ENCODE assay signal across 19 cellular contexts in the genomic region with DNA sequence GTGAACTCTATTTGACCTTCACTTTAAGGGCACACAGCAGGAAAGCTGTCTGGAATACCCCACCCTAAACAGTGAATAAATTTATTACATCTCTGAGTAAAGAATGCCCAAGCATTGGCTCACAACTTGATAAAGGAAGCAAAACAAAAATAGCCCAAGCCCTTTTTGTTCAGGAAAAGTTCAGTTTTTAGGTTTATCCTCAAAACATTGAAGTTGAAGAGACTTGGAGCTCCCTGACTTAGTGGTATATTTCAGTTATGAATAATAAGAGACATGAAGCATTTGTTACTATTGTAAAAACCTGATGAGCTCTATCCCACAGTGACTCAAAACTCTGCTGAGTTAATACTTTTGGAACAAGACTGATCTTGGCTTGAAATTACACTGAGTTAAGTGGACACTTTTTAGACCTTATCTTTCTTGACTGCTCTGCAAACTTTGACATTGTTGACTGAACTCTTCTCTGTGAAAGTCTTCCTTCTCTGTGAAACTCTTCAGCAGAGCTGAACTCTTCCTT.
DNase-seq lines count a peak whose midpoint lies in the region; ATAC-seq, FAIRE-seq and TF ChIP-seq lines count a peak whose summit lies in the region.
"Had no signal": no experiment of that assay in that cellular context is flagged by ENCODE, and none has a peak within 500 bp of the region (broad histone marks: within the 10 kb centered on the region; RNA-seq: fewer than 3 reads in every experiment).

No MANE protein-coding gene starts in this region.

- H3K4me2 ChIP-seq in mammary epithelial cell (ENCODE audit: insufficient read depth, low read depth, low read length) (no peak overlapping the region), keratinocyte (ENCODE audit: control insufficient read depth, extremely low read depth, insufficient read depth, low read depth, low read length) (no peak overlapping the region)

- peak; percentile 49 for FAIRE-seq in keratinocyte (lab: Jason Lieb, UNC)
- FAIRE-seq in urothelium cell line (lab: Jason Lieb, UNC), result no peak

- BruUV-seq in mammary epithelial cell (replicated peaks; lab: Mats Ljungman, UMichigan) (no TSS peak), MCF 10A (replicated peaks; lab: Mats Ljungman, UMichigan) (no TSS peak)

- H3K27me3 Mint-ChIP-seq in MCF 10A (ENCODE audit: insufficient read depth, unreplicated experiment) (no peaks in the 10 kb centered on the region), T-helper 17 cell (no peaks in the 10 kb centered on the region)
- H3K27me3 Mint-ChIP-seq in stimulated activated memory B cell treated with anti-CD40 and anti-IgM and Interleukin-4, amounts not matched to agents 10 μg/mL and 1 μg/mL and 100 μg/mL, for 72 hours, result no peaks in the 10 kb centered on the region
- H3K27me3 Mint-ChIP-seq: CD4-positive, alpha-beta memory T cell had no signal

- peak; percentile 39 for DNase-seq in mammary epithelial cell
- no peak for DNase-seq in MCF 10A (ENCODE audit: unreplicated experiment)
- DNase-seq in cardiac fibroblast (ENCODE audit: low read depth in 2 of 2), result peak; percentile 38 to 43
- no peak for DNase-seq in keratinocyte (ENCODE audit: low read depth, low spot score)
- DNase-seq in urothelium cell line (ENCODE audit: low spot score), result no peak
- no peak for DNase-seq in T-helper 17 cell
- no peak for DNase-seq in SIG-M5 treated with dmso at 0.1 percent for 504 hours (lab: John Stamatoyannopoulos, UW; ENCODE audit: unreplicated experiment)
- DNase-seq: Calu3; CD4-positive, alpha-beta memory T cell; NCI-H1436; NCI-H2029; NCI-H2171; NCI-H446; NCI-H748 treated with DMSO at 0.1 percent for 48 hours had no signal

- in situ Hi-C loops in mammary epithelial cell (cut with MboI; ENCODE audit: low sequenced_read_pairs in 2 of 2), result no loop called here

- POLR2A ChIA-PET in MCF 10A (lab: Yijun Ruan, JAX), result no interaction called here

- H3K27ac Mint-ChIP-seq in MCF 10A (ENCODE audit: low read depth, unreplicated experiment) (no peak overlapping the region), T-helper 17 cell (no peak overlapping the region)
- no peak overlapping the region for H3K27ac Mint-ChIP-seq in stimulated activated memory B cell treated with anti-CD40 and anti-IgM and Interleukin-4, amounts not matched to agents 10 μg/mL and 1 μg/mL and 100 μg/mL, for 72 hours
- H3K27ac Mint-ChIP-seq: CD4-positive, alpha-beta memory T cell had no signal

- peaks cover 37% of the 10 kb centered on the region for H3K4me1 Mint-ChIP-seq in MCF 10A (ENCODE audit: insufficient read depth, unreplicated experiment)
- no peaks in the 10 kb centered on the region for H3K4me1 Mint-ChIP-seq in T-helper 17 cell
- no peaks in the 10 kb centered on the region for H3K4me1 Mint-ChIP-seq in stimulated activated memory B cell treated with anti-CD40 and anti-IgM and Interleukin-4, amounts not matched to agents 10 μg/mL and 1 μg/mL and 100 μg/mL, for 72 hours
- H3K4me1 Mint-ChIP-seq: CD4-positive, alpha-beta memory T cell had no signal

- CTCF ChIA-PET in mammary epithelial cell (lab: Charles Lee; ENCODE audit: low non-redundant PET), result no interaction called here
- CTCF ChIA-PET in MCF 10A (lab: Yijun Ruan, JAX), result no interaction called here

- H3K36me3 Mint-ChIP-seq in MCF 10A (ENCODE audit: insufficient read depth, unreplicated experiment), result no peaks in the 10 kb centered on the region
- no peaks in the 10 kb centered on the region for H3K36me3 Mint-ChIP-seq in T-helper 17 cell (ENCODE audit: low read depth)
- no peaks in the 10 kb centered on the region for H3K36me3 Mint-ChIP-seq in stimulated activated memory B cell treated with anti-CD40 and anti-IgM and Interleukin-4, amounts not matched to agents 10 μg/mL and 1 μg/mL and 100 μg/mL, for 72 hours
- H3K36me3 Mint-ChIP-seq: CD4-positive, alpha-beta memory T cell had no signal

- H3K9me1 ChIP-seq in keratinocyte (ENCODE audit: control insufficient read depth, extremely low read depth, insufficient read depth, low read length), result no peaks in the 10 kb centered on the region

- ATAC-seq in T-helper 17 cell, result no peak
- ATAC-seq in stimulated activated memory B cell treated with anti-CD40 and anti-IgM and Interleukin-4, amounts not matched to agents 10 μg/mL and 1 μg/mL and 100 μg/mL, for 72 hours, result no peak
- ATAC-seq: HCT116 had no signal

- H3K9ac ChIP-seq in mammary epithelial cell (ENCODE audit: insufficient read depth, low read length), result no peak overlapping the region
- no peak overlapping the region for H3K9ac ChIP-seq in keratinocyte (ENCODE audit: control insufficient read depth, extremely low read depth, insufficient read depth, low read length)

- H3K9me3 Mint-ChIP-seq in MCF 10A (ENCODE audit: unreplicated experiment), result peaks cover 8% of the 10 kb centered on the region
- no peaks in the 10 kb centered on the region for H3K9me3 Mint-ChIP-seq in stimulated activated memory B cell treated with anti-CD40 and anti-IgM and Interleukin-4, amounts not matched to agents 10 μg/mL and 1 μg/mL and 100 μg/mL, for 72 hours

- H3K27me3 ChIP-seq in mammary epithelial cell (ENCODE audit: insufficient read depth, low read length) (no peaks in the 10 kb centered on the region), keratinocyte (ENCODE audit: control insufficient read depth, extremely low read depth, insufficient read depth, low read length) (no peaks in the 10 kb centered on the region)
- H3K27me3 ChIP-seq: SJSA1 had no signal

- dilution Hi-C loops in mammary epithelial cell (cut with HindIII; ENCODE audit: low sequenced_read_pairs) (no loop called here), keratinocyte (cut with MboI; ENCODE audit: extremely low pct_ligation_motif_present, low sequenced_read_pairs) (no loop called here)

- no peaks in the 10 kb centered on the region for H3K79me2 ChIP-seq in mammary epithelial cell (ENCODE audit: insufficient read depth, low read length)
- no peaks in the 10 kb centered on the region for H3K79me2 ChIP-seq in keratinocyte (ENCODE audit: control insufficient read depth, insufficient read depth, low read length)

- H3K4me1 ChIP-seq in mammary epithelial cell (ENCODE audit: insufficient read depth, low read length) (peaks cover 27% of the 10 kb centered on the region), keratinocyte (ENCODE audit: control insufficient read depth, extremely low read depth, insufficient read depth, low read length) (peaks cover 23% of the 10 kb centered on the region)

- H3K36me3 ChIP-seq in mammary epithelial cell (ENCODE audit: insufficient read depth, low read length) (no peaks in the 10 kb centered on the region), keratinocyte (ENCODE audit: control insufficient read depth in 2 of 2, extremely low read depth in 1 of 2, insufficient read depth in 2 of 2, low read length in 2 of 2) (no peaks in the 10 kb centered on the region)
- H3K36me3 ChIP-seq: SJSA1 had no signal

- H3K27ac ChIP-seq in mammary epithelial cell (ENCODE audit: insufficient read depth, low read depth, low read length) (no peak overlapping the region), keratinocyte (ENCODE audit: control insufficient read depth, insufficient read depth, low read length) (no peak overlapping the region)
- H3K27ac ChIP-seq: 22Rv1, RWPE1, SJSA1 had no signal

- intact Hi-C loops in mammary epithelial cell (cut with micrococcal nuclease) (no loop called here), MCF 10A (cut with micrococcal nuclease) (no loop called here)

- H3K4me3 ChIP-seq in mammary epithelial cell (replicated peaks in 1 of 3; ENCODE audit: insufficient read depth in 1 of 3, low read depth in 2 of 3, low read length in 3 of 3) (no peak overlapping the region), cardiac fibroblast (replicated peaks in 1 of 2; ENCODE audit: low read depth in 2 of 2, low read length in 2 of 2) (no peak overlapping the region), keratinocyte (ENCODE audit: control insufficient read depth in 2 of 3, extremely low read depth in 1 of 3, insufficient read depth in 2 of 3, low read depth in 1 of 3, low read length in 3 of 3) (no peak overlapping the region)
- H3K4me3 ChIP-seq: SJSA1 had no signal

- no peak overlapping the region for H2AFZ ChIP-seq in mammary epithelial cell (ENCODE audit: low read depth, low read length)
- H2AFZ ChIP-seq in keratinocyte (ENCODE audit: control insufficient read depth, low read length), result no peak overlapping the region

- H3K9me3 ChIP-seq in mammary epithelial cell (replicated peaks; ENCODE audit: insufficient read depth, low read length) (no peaks in the 10 kb centered on the region), keratinocyte (ENCODE audit: control insufficient read depth, low read depth, low read length) (no peaks in the 10 kb centered on the region), T-helper 17 cell (ENCODE audit: control insufficient read depth, low read length, poor library complexity, severe bottlenecking) (no peaks in the 10 kb centered on the region)
- H3K9me3 ChIP-seq: SJSA1 had no signal

- TF ChIP-seq CTCF in mammary epithelial cell (conservative IDR thresholded peaks at IDR 0.05 in 1 of 2, IDR thresholded peaks at IDR 0.05 in 1 of 2; ENCODE audit: extremely low read depth in 1 of 2, insufficient read depth in 1 of 2, low read depth in 1 of 2, low read length in 2 of 2) (no peak), MCF 10A (IDR thresholded peaks at IDR 0.05; ENCODE audit: unreplicated experiment) (no peak), cardiac fibroblast (IDR thresholded peaks at IDR 0.05; ENCODE audit: low read depth, low read length) (no peak), keratinocyte (optimal IDR thresholded peaks at IDR 0.05 in 1 of 3, IDR thresholded peaks at IDR 0.05 in 1 of 3, conservative IDR thresholded peaks at IDR 0.05 in 1 of 3; ENCODE audit: extremely low read depth in 1 of 3, insufficient read depth in 2 of 3, low read length in 3 of 3) (no peak)

- no peaks in the 10 kb centered on the region for H4K20me1 ChIP-seq in mammary epithelial cell (ENCODE audit: insufficient read depth, low read length)
- H4K20me1 ChIP-seq in keratinocyte (ENCODE audit: control insufficient read depth, extremely low read depth, insufficient read depth, low read length), result no peaks in the 10 kb centered on the region

- no peak overlapping the region for H3K4me3 Mint-ChIP-seq in MCF 10A (ENCODE audit: unreplicated experiment)
- H3K4me3 Mint-ChIP-seq in T-helper 17 cell, result no peak overlapping the region
- no peak overlapping the region for H3K4me3 Mint-ChIP-seq in stimulated activated memory B cell treated with anti-CD40 and anti-IgM and Interleukin-4, amounts not matched to agents 10 μg/mL and 1 μg/mL and 100 μg/mL, for 72 hours
- H3K4me3 Mint-ChIP-seq: CD4-positive, alpha-beta memory T cell had no signal

Comparison
In these comparisons a context has a peak if more than half of its experiments do, and no peak if none do; other contexts are left out.
1. DNase-seq: peak in mammary epithelial cell (single experiment) and cardiac fibroblast (2 of 2); none in MCF 10A (single experiment), keratinocyte (single experiment), urothelium cell line (single experiment), T-helper 17 cell (0 of 3) and SIG-M5 treated with dmso at 0.1 percent for 504 hours (single experiment).